In the genomic region with DNA sequence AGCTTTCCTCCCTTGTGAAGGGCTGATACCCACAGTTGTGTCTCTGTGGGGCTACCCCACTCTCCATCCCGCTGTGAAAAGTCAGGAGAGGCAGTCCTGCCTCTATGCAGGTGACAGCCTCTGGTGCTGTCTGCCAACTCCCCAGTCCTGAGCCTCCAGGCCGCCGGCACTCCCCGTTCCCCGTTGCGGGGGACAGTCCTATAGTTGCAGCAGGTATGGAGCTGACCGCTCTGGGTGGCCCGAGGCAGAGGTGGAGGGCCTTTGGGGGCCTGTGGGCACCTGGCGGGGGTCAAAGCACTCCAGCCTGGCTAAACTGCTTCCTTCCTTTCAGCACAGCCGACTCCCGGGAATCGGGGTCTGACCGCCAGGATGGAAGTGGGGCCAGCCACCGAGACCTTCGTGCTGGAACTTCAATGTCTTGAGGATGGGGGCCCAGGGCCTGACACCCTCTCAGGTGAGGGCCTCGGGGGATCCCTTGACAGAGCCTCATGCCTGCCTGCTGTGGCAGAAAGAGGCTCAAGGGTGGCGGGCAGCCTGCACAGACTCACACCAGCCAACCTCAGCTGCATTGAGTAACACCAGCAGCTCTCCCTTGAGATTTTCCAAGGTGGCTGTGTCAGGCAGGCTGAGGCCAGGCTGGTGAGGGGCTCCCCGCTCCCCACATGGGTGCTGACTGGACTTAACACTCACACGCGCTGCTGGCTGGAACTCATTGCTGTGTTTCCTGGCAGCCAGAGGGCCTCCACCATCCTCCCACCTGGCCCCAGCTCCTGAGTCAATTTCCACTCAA, we compare ENCODE assay signal across 16 cellular contexts. TPM values are rescaled to one million over a fixed set of nuclear protein-coding genes. Genes with fewer than 3 reads are reported as not detected.
DNase-seq lines count a peak whose midpoint lies in the region; ATAC-seq, FAIRE-seq and TF ChIP-seq lines count a peak whose summit lies in the region.
"Had no signal": no experiment of that assay in that cellular context is flagged by ENCODE, and none has a peak within 500 bp of the region (broad histone marks: within the 10 kb centered on the region; RNA-seq: fewer than 3 reads in every experiment).

No MANE protein-coding gene starts in this region.

- no peaks in the 10 kb centered on the region for H3K27me3 ChIP-seq in SK-N-SH (ENCODE audit: insufficient read depth)
- no peaks in the 10 kb centered on the region for H3K27me3 ChIP-seq in endodermal cell (ENCODE audit: control insufficient read depth, insufficient read depth, low read length, poor library complexity, severe bottlenecking)
- no peaks in the 10 kb centered on the region for H3K27me3 ChIP-seq in neural progenitor cell
- peaks cover 0 to 3% of the 10 kb centered on the region in 2 donors for H3K27me3 ChIP-seq in small intestine (ENCODE audit: control insufficient read depth in 2 of 2, insufficient read depth in 2 of 2, low read length in 2 of 2)
- H3K27me3 ChIP-seq: testis had no signal

- peak overlapping the region; percentile 37 to 75 (median 67) for H3K4me3 Mint-ChIP-seq in IgD-negative memory B cell
- peak overlapping the region; percentile 58 for H3K4me3 Mint-ChIP-seq in endodermal cell
- peak overlapping the region; percentile 84 for H3K4me3 Mint-ChIP-seq in neural progenitor cell

- H3K36me3 ChIP-seq in SK-N-SH (replicated peaks in 1 of 2; ENCODE audit: control insufficient read depth in 1 of 2, insufficient read depth in 2 of 2, low read length in 1 of 2) (peaks cover 0 to 11% of the 10 kb centered on the region in 2 experiments), endodermal cell (ENCODE audit: control insufficient read depth, insufficient read depth, low read length) (peaks cover 9% of the 10 kb centered on the region), neural progenitor cell (no peaks in the 10 kb centered on the region), small intestine (ENCODE audit: control insufficient read depth in 2 of 2, insufficient read depth in 2 of 2, low read length in 2 of 2) (no peaks in the 10 kb centered on the region)
- H3K36me3 ChIP-seq: BE2C had no signal

- no peak overlapping the region for H3K27ac ChIP-seq in SK-N-SH (ENCODE audit: low read depth in 2 of 2, low read length in 1 of 2)
- H3K27ac ChIP-seq in endodermal cell (ENCODE audit: low read depth, low read length): no peak overlapping the region
- H3K27ac ChIP-seq in neural progenitor cell: no peak overlapping the region
- H3K27ac ChIP-seq in small intestine (ENCODE audit: low read depth in 1 of 2, low read length in 1 of 2): no peak overlapping the region
- H3K27ac ChIP-seq: 22Rv1, testis had no signal

- DNase-seq in SK-N-SH (no peak), endodermal cell (no peak), neural progenitor cell (ENCODE audit: low spot score) (no peak), D341Med (ENCODE audit: low spot score) (no peak), small intestine (no peak), COR-L47 (lab: John Stamatoyannopoulos, UW) (no peak)
- DNase-seq: BE2C, cerebellar nuclear complex, kidney glomerular epithelial cell, NCI-H1436, testis had no signal

- H3K4me1 Mint-ChIP-seq in IgD-negative memory B cell (peaks cover 15 to 25% (median 21%) of the 10 kb centered on the region in 3 donors), endodermal cell (peaks cover 15% of the 10 kb centered on the region), neural progenitor cell (peaks cover 9% of the 10 kb centered on the region)

- TF ChIP-seq RAD21 in SK-N-SH (IDR thresholded peaks at IDR 0.05; ENCODE audit: low read length): no peak

- no peaks in the 10 kb centered on the region for H3K79me2 ChIP-seq in SK-N-SH (ENCODE audit: insufficient read depth)
- H3K79me2 ChIP-seq in neural progenitor cell (ENCODE audit: low read depth): no peaks in the 10 kb centered on the region

- CTCF ChIA-PET in SK-N-SH (lab: Yijun Ruan, JAX): interaction anchor here (0.7 to 1.4 kb wide), 7 partner anchors 12 to 101 kb away, joined by 3 to 7 read pairs (median 4); a partner anchor contains a TSS

- H3K4me3 ChIP-seq in SK-N-SH (ENCODE audit: low read depth in 2 of 2, low read length in 1 of 2) (no peak overlapping the region; a peak in 1 of 4 replicates), endodermal cell (ENCODE audit: low read length) (no peak overlapping the region), neural progenitor cell (no peak overlapping the region), small intestine (ENCODE audit: low read depth in 1 of 2, low read length in 2 of 2) (no peak overlapping the region)

- TF ChIP-seq CTCF in SK-N-SH (IDR thresholded peaks at IDR 0.05) (no peak), endodermal cell (conservative IDR thresholded peaks at IDR 0.05) (no peak), neural progenitor cell (IDR thresholded peaks at IDR 0.05) (no peak)

- H3K27me3 Mint-ChIP-seq in IgD-negative memory B cell (peaks cover 10% of the 10 kb centered on the region), endodermal cell (ENCODE audit: insufficient read depth) (peaks cover 4% of the 10 kb centered on the region), neural progenitor cell (ENCODE audit: insufficient read depth, low read depth) (peaks cover 13% of the 10 kb centered on the region)

- H4K20me1 ChIP-seq in SK-N-SH (ENCODE audit: insufficient read depth) (no peaks in the 10 kb centered on the region), neural progenitor cell (ENCODE audit: low read depth) (no peaks in the 10 kb centered on the region)

- WGBS in SK-N-SH (ENCODE audit: low lambda C conversion rate): 92% methylated on average over 14 of the region's 20 CpGs
- WGBS in endodermal cell (ENCODE audit: insufficient coverage in 1 of 2, insufficient read length in 1 of 2), 2 experiments: 95 to 97% methylated on average over 18 to 20 of the region's 20 CpGs
- 87 to 88% (median 87%) methylated on average over 20 of the region's 20 CpGs for WGBS in small intestine, 3 donors

- peaks cover 3% of the 10 kb centered on the region for H3K36me3 Mint-ChIP-seq in IgD-negative memory B cell
- H3K36me3 Mint-ChIP-seq in endodermal cell (ENCODE audit: low read depth): peaks cover 44% of the 10 kb centered on the region
- H3K36me3 Mint-ChIP-seq in neural progenitor cell: peaks cover 14% of the 10 kb centered on the region

- H3K4me1 ChIP-seq in SK-N-SH (ENCODE audit: control insufficient read depth in 1 of 2, insufficient read depth in 2 of 2, low read depth in 1 of 2, low read length in 1 of 2) (peaks cover 0 to 13% of the 10 kb centered on the region in 2 experiments; a peak in 2 of 4 replicates), endodermal cell (ENCODE audit: control insufficient read depth, insufficient read depth, low read length) (peaks cover 7% of the 10 kb centered on the region), neural progenitor cell (peaks cover 8% of the 10 kb centered on the region), small intestine (ENCODE audit: control insufficient read depth in 2 of 2, insufficient read depth in 1 of 2, low read depth in 1 of 2, low read length in 1 of 2) (peaks cover 0 to 2% of the 10 kb centered on the region in 2 donors)
- H3K4me1 ChIP-seq: BE2C had no signal

- H3K9me2 ChIP-seq in SK-N-SH: no peaks in the 10 kb centered on the region

- H3K4me2 ChIP-seq in SK-N-SH (peak overlapping the region; percentile 100; the same call in 1 of the 2 replicates), neural progenitor cell (no peak overlapping the region)

- POLR2A ChIA-PET in SK-N-SH (lab: Yijun Ruan, JAX): interaction anchor here (1.7 to 1.8 kb wide), 2 partner anchors 20 to 27 kb away, joined by 5 to 9 read pairs; a partner anchor contains a TSS

- H3K27ac Mint-ChIP-seq in IgD-negative memory B cell (no peak overlapping the region), endodermal cell (no peak overlapping the region), neural progenitor cell (no peak overlapping the region)

- H3K9me3 ChIP-seq in SK-N-SH (no peaks in the 10 kb centered on the region), endodermal cell (ENCODE audit: control insufficient read depth, low read length) (no peaks in the 10 kb centered on the region), neural progenitor cell (ENCODE audit: low read depth) (no peaks in the 10 kb centered on the region), small intestine (ENCODE audit: control insufficient read depth, low read depth) (no peaks in the 10 kb centered on the region)
- H3K9me3 ChIP-seq: BE2C, HAP-1, testis had no signal

- no peak overlapping the region for H2AFZ ChIP-seq in SK-N-SH (ENCODE audit: low read depth)
- no peak overlapping the region for H2AFZ ChIP-seq in neural progenitor cell (replicated peaks)

- no peak for ATAC-seq in SK-N-SH treated with all-trans-retinoic acid at 6 μM for 48 hours

- H3K9ac ChIP-seq in SK-N-SH: no peak overlapping the region
- H3K9ac ChIP-seq in endodermal cell (ENCODE audit: extremely low read depth, low read length, poor library complexity, severe bottlenecking): no peak overlapping the region
- no peak overlapping the region for H3K9ac ChIP-seq in neural progenitor cell

- H3K9me3 Mint-ChIP-seq in IgD-negative memory B cell (no peaks in the 10 kb centered on the region), endodermal cell (peaks cover 6% of the 10 kb centered on the region), neural progenitor cell (no peaks in the 10 kb centered on the region)

- TF ChIP-seq EP300 in SK-N-SH (IDR thresholded peaks at IDR 0.05; ENCODE audit: borderline replicate concordance in 1 of 2, low read depth in 1 of 2, low read length in 1 of 2): no peak

- H3F3A ChIP-seq in SK-N-SH (replicated peaks; ENCODE audit: insufficient read depth) (no peaks in the 10 kb centered on the region), neural progenitor cell (ENCODE audit: low read depth) (peaks cover 19% of the 10 kb centered on the region)

- no peak for FAIRE-seq in small intestine (lab: Jason Lieb, UNC)
- FAIRE-seq: endometrium had no signal

RNA-seq across cellular contexts. Expression of a gene that starts 1.6 kb away (rescaled TPM):
- polyA plus RNA-seq in SK-N-SH (2012; rRNA removed): 15.9 and 17.6 TPM in 2 replicates
- 8.4 and 15.2 TPM in 2 replicates for polyA plus RNA-seq in SK-N-SH (2012; cell fraction: cytosol; rRNA removed)
- 7.8 and 8.3 TPM in 2 replicates for polyA plus RNA-seq in SK-N-SH (2012; cell fraction: nucleus; rRNA removed)
- polyA plus RNA-seq in IgD-negative memory B cell: 1.5 TPM
- total RNA-seq in endodermal cell: 10 to 100 TPM; 14.2 to 17.2 TPM
- polyA plus RNA-seq in endodermal cell (2013, experiment 1 of 2): 11.1 TPM
- 10.6 TPM for polyA plus RNA-seq in endodermal cell (2013, experiment 2 of 2)
- total RNA-seq in neural progenitor cell (ENCODE audit: low replicate concordance): 6.2 and 8.2 TPM in 2 replicates
- polyA plus RNA-seq in small intestine: 1 to 10 TPM in 1 of 3 donors, under 1 TPM in 1, not detected in 1; 0.81 to 1.5 TPM

RNA-seq across cellular contexts. Expression of a gene that starts 20.1 kb away (rescaled TPM):
- polyA plus RNA-seq in SK-N-SH (2012; rRNA removed) (18.0 and 18.6 TPM in 2 replicates), IgD-negative memory B cell (2.1 TPM), small intestine (10 to 100 TPM; 11.6 to 16.1 (median 11.9) TPM)
- 8.8 and 11.0 TPM in 2 replicates for polyA plus RNA-seq in SK-N-SH (2012; cell fraction: cytosol; rRNA removed)
- 82.5 and 113 TPM in 2 replicates for polyA plus RNA-seq in SK-N-SH (2012; cell fraction: nucleus; rRNA removed)
- total RNA-seq in endodermal cell (10 to 100 TPM; 21.4 to 29.6 TPM), neural progenitor cell (ENCODE audit: low replicate concordance) (2.2 and 21.6 TPM in 2 replicates)
- polyA plus RNA-seq in endodermal cell (2013, experiment 1 of 2): 33.6 TPM
- 24.9 TPM for polyA plus RNA-seq in endodermal cell (2013, experiment 2 of 2)

RNA-seq across cellular contexts. Expression of a gene that starts 27.2 kb away (rescaled TPM):
- 31.3 and 39.1 TPM in 2 replicates for polyA plus RNA-seq in SK-N-SH (2012; rRNA removed)
- 23.3 and 29.6 TPM in 2 replicates for polyA plus RNA-seq in SK-N-SH (2012; cell fraction: cytosol; rRNA removed)
- polyA plus RNA-seq in SK-N-SH (2012; cell fraction: nucleus; rRNA removed): 45.0 and 62.8 TPM in 2 replicates
- 41.3 TPM for polyA plus RNA-seq in IgD-negative memory B cell
- total RNA-seq in endodermal cell: 10 to 100 TPM; 34.4 to 38.0 TPM
- polyA plus RNA-seq in endodermal cell (2013, experiment 1 of 2): 36.7 TPM
- 29.4 TPM for polyA plus RNA-seq in endodermal cell (2013, experiment 2 of 2)
- 13.7 and 24.1 TPM in 2 replicates for total RNA-seq in neural progenitor cell (ENCODE audit: low replicate concordance)
- polyA plus RNA-seq in small intestine: 10 to 100 TPM; 15.0 to 16.5 (median 16.2) TPM

RNA-seq across cellular contexts. Expression of a gene that starts 39.8 kb away (rescaled TPM):
- 169 and 178 TPM in 2 replicates for polyA plus RNA-seq in SK-N-SH (2012; rRNA removed)
- polyA plus RNA-seq in SK-N-SH (2012; cell fraction: cytosol; rRNA removed): 151 and 174 TPM in 2 replicates
- 96.9 and 98.5 TPM in 2 replicates for polyA plus RNA-seq in SK-N-SH (2012; cell fraction: nucleus; rRNA removed)
- polyA plus RNA-seq in IgD-negative memory B cell: 71.7 TPM
- 10 to 100 TPM; 79.1 to 85.6 TPM for total RNA-seq in endodermal cell
- polyA plus RNA-seq in endodermal cell (2013, experiment 1 of 2): 62.8 TPM
- 47.9 TPM for polyA plus RNA-seq in endodermal cell (2013, experiment 2 of 2)
- total RNA-seq in neural progenitor cell (ENCODE audit: low replicate concordance): 75.9 and 102 TPM in 2 replicates
- 10 to 100 TPM; 34.0 to 41.4 (median 38.6) TPM for polyA plus RNA-seq in small intestine
